ENCODE assay signal across 13 cellular contexts in the genomic region with DNA sequence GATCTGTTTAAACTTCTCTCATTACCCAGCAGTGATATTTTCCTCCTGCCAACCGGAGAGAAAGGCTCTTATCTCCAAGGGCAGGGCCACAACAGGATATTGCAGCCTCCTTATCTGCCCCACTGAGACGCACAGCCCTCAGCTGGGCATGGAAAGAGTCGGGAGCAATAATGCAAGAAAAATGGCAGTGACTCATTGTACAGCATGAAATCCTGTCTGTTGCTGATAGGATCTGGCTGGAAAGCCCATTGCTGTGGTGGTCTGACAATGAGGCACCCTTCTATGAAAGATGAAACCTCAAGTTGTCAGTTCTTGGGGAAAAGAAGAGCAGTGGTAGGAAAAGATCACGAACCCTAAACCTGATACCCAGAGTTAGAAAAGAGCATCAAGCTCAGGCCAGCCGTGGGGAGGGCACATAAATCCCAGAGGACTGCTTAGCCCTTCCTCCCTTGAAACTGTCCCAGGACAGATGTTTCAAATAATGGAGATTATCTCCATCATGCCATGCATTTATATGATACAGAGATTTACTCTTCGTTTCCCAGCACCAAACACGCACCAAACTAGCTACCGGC. TPM values are rescaled to one million over a fixed set of nuclear protein-coding genes. Genes with fewer than 3 reads are reported as not detected.
DNase-seq lines count a peak whose midpoint lies in the region; ATAC-seq, FAIRE-seq and TF ChIP-seq lines count a peak whose summit lies in the region.
"Had no signal": no experiment of that assay in that cellular context is flagged by ENCODE, and none has a peak within 500 bp of the region (broad histone marks: within the 10 kb centered on the region; RNA-seq: fewer than 3 reads in every experiment).

No MANE protein-coding gene starts in this region.

- H3K4me3 ChIP-seq in astrocyte of the spinal cord (ENCODE audit: low read depth, low read length): no peak overlapping the region

- H3K4me1 Mint-ChIP-seq in stimulated activated naive CD8-positive, alpha-beta T cell treated with anti-CD3 and anti-CD28 coated beads, Interleukin-15, amount 100 ng/mL, for 72 hours: peaks cover 12% of the 10 kb centered on the region
- peaks cover 8% of the 10 kb centered on the region for H3K4me1 Mint-ChIP-seq in activated T-cell treated with anti-CD3 and anti-CD28 coated beads, Interleukin-2, amount 50 U/mL, for 72 hours (ENCODE audit: low read depth)
- H3K4me1 Mint-ChIP-seq: B cell, neural crest cell had no signal

- FAIRE-seq in urothelium cell line (lab: Jason Lieb, UNC): no peak
- FAIRE-seq in D721Med (lab: Jason Lieb, UNC): no peak
- FAIRE-seq in HTR-8/SVneo (lab: Jason Lieb, UNC): no peak

- no peak for DNase-seq in stimulated activated naive CD8-positive, alpha-beta T cell treated with anti-CD3 and anti-CD28 coated beads, Interleukin-15, Interleukin-2, amounts not matched to agents 100 U/mL and 50 U/mL, for 24 hours
- no peak for DNase-seq in stimulated activated naive CD8-positive, alpha-beta T cell treated with anti-CD3 and anti-CD28 coated beads, Interleukin-15, amount 100 ng/mL, for 72 hours
- DNase-seq in astrocyte of the spinal cord (ENCODE audit: low read depth, low spot score): peak; percentile 60
- DNase-seq in left colon: peak; percentile 33 to 51
- no peak for DNase-seq in urothelium cell line (ENCODE audit: low spot score)
- DNase-seq in activated T-cell treated with anti-CD3 and anti-CD28 coated beads, Interleukin-2, amount 50 U/mL, for 72 hours: no peak
- no peak for DNase-seq in D721Med (ENCODE audit: insufficient read length, low spot score)
- DNase-seq in HTR-8/SVneo (ENCODE audit: insufficient read length, low spot score): no peak
- DNase-seq: activated CD4-positive, CD25-positive, alpha-beta regulatory T cell treated with anti-CD3 and anti-CD28 coated beads, Interleukin-2, amount 50 U/mL, for 72 hours; MV-4-11 had no signal

- intact Hi-C loops in left colon (cut with DNase I, micrococcal nuclease): no loop called here

- in situ Hi-C loops in astrocyte of the spinal cord (cut with HindIII; ENCODE audit: low sequenced_read_pairs): no loop called here

- peak overlapping the region in 1 of 2 donors; percentile 35 for H3K27ac Mint-ChIP-seq in stimulated activated naive CD8-positive, alpha-beta T cell treated with anti-CD3 and anti-CD28 coated beads, Interleukin-15, amount 100 ng/mL, for 72 hours
- H3K27ac Mint-ChIP-seq in activated T-cell treated with anti-CD3 and anti-CD28 coated beads, Interleukin-2, amount 50 U/mL, for 72 hours: no peak overlapping the region
- H3K27ac Mint-ChIP-seq: activated naive CD4-positive, alpha-beta T cell treated with anti-CD3 and anti-CD28 coated beads, Interleukin-2, amount 50 U/mL, for 72 hours; B cell had no signal

- no peaks in the 10 kb centered on the region for H3K9me3 Mint-ChIP-seq in stimulated activated naive CD8-positive, alpha-beta T cell treated with anti-CD3 and anti-CD28 coated beads, Interleukin-15, amount 100 ng/mL, for 72 hours
- H3K9me3 Mint-ChIP-seq in activated T-cell treated with anti-CD3 and anti-CD28 coated beads, Interleukin-2, amount 50 U/mL, for 72 hours: no peaks in the 10 kb centered on the region
- H3K9me3 Mint-ChIP-seq: activated naive CD4-positive, alpha-beta T cell treated with anti-CD3 and anti-CD28 coated beads, Interleukin-2, amount 50 U/mL, for 72 hours; neural crest cell had no signal

- H3K4me3 Mint-ChIP-seq in stimulated activated naive CD8-positive, alpha-beta T cell treated with anti-CD3 and anti-CD28 coated beads, Interleukin-15, amount 100 ng/mL, for 72 hours: peak overlapping the region in 1 of 2 donors; percentile 11
- no peak overlapping the region for H3K4me3 Mint-ChIP-seq in activated T-cell treated with anti-CD3 and anti-CD28 coated beads, Interleukin-2, amount 50 U/mL, for 72 hours
- H3K4me3 Mint-ChIP-seq: B cell, neural crest cell had no signal

- ATAC-seq in stimulated activated naive CD8-positive, alpha-beta T cell treated with anti-CD3 and anti-CD28 coated beads, Interleukin-15, Interleukin-2, amounts not matched to agents 100 U/mL and 50 U/mL, for 24 hours: peak; percentile 65
- no peak for ATAC-seq in stimulated activated naive CD8-positive, alpha-beta T cell treated with anti-CD3 and anti-CD28 coated beads, Interleukin-15, amount 100 ng/mL, for 72 hours
- ATAC-seq in left colon: peak; percentile 100
- no peak for ATAC-seq in activated T-cell treated with anti-CD3 and anti-CD28 coated beads, Interleukin-2, amount 50 U/mL, for 72 hours (replicated peaks in 1 of 2)
- ATAC-seq: activated naive CD4-positive, alpha-beta T cell treated with anti-CD3 and anti-CD28 coated beads, Interleukin-2, amount 50 U/mL, for 72 hours had no signal

- peaks cover 58% of the 10 kb centered on the region for H3K27me3 Mint-ChIP-seq in stimulated activated naive CD8-positive, alpha-beta T cell treated with anti-CD3 and anti-CD28 coated beads, Interleukin-15, amount 100 ng/mL, for 72 hours
- H3K27me3 Mint-ChIP-seq in activated T-cell treated with anti-CD3 and anti-CD28 coated beads, Interleukin-2, amount 50 U/mL, for 72 hours (ENCODE audit: low read depth): peaks cover 30% of the 10 kb centered on the region

- H3K36me3 Mint-ChIP-seq in activated T-cell treated with anti-CD3 and anti-CD28 coated beads, Interleukin-2, amount 50 U/mL, for 72 hours (ENCODE audit: insufficient read depth in 2 of 2): no peaks in the 10 kb centered on the region
- H3K36me3 Mint-ChIP-seq: activated naive CD4-positive, alpha-beta T cell treated with anti-CD3 and anti-CD28 coated beads, Interleukin-2, amount 50 U/mL, for 72 hours had no signal

- no peak for TF ChIP-seq CTCF in astrocyte of the spinal cord (IDR thresholded peaks at IDR 0.05; ENCODE audit: low read depth, low read length)
- TF ChIP-seq CTCF in D721Med (IDR thresholded peaks at IDR 0.05; ENCODE audit: insufficient read depth, missing control alignments): no peak

RNA-seq across cellular contexts. Expression of a gene that starts 47.0 kb away (rescaled TPM):
- 1 to 10 TPM; 4.4 to 6.5 TPM for total RNA-seq in left colon
- total RNA-seq in activated T-cell treated with anti-CD3 and anti-CD28 coated beads, Interleukin-2, amount 50 U/mL, for 72 hours: 10 to 100 TPM; 47.7 to 54.5 TPM

Comparison
In these comparisons a context has a peak if more than half of its experiments do, and no peak if none do; other contexts are left out.
1. ATAC-seq: peak in stimulated activated naive CD8-positive, alpha-beta T cell treated with anti-CD3 and anti-CD28 coated beads, Interleukin-15, Interleukin-2, amounts not matched to agents 100 U/mL and 50 U/mL, for 24 hours (single experiment) and left colon (single experiment); none in stimulated activated naive CD8-positive, alpha-beta T cell treated with anti-CD3 and anti-CD28 coated beads, Interleukin-15, amount 100 ng/mL, for 72 hours (single experiment) and activated T-cell treated with anti-CD3 and anti-CD28 coated beads, Interleukin-2, amount 50 U/mL, for 72 hours (0 of 2).
2. DNase-seq: peak in astrocyte of the spinal cord (single experiment) and left colon (2 of 2); none in stimulated activated naive CD8-positive, alpha-beta T cell treated with anti-CD3 and anti-CD28 coated beads, Interleukin-15, Interleukin-2, amounts not matched to agents 100 U/mL and 50 U/mL, for 24 hours (single experiment), stimulated activated naive CD8-positive, alpha-beta T cell treated with anti-CD3 and anti-CD28 coated beads, Interleukin-15, amount 100 ng/mL, for 72 hours (0 of 2), urothelium cell line (single experiment), activated T-cell treated with anti-CD3 and anti-CD28 coated beads, Interleukin-2, amount 50 U/mL, for 72 hours (0 of 2), D721Med (single experiment) and HTR-8/SVneo (single experiment).
3. RNA of a gene that starts 47.0 kb away (total RNA-seq): 47.7 to 54.5 TPM in activated T-cell treated with anti-CD3 and anti-CD28 coated beads, Interleukin-2, amount 50 U/mL, for 72 hours; 4.4 to 6.5 TPM in left colon; every median in the first group is over 4 times any median in the second.